ENCODE assay signal across 16 cellular contexts in genomic region chr3:193998628-193999027, GRCh38.
A peak's percentile ranks its signal among the peaks of the same experiment; 100 is the strongest.
DNase-seq lines count a peak whose midpoint lies in the region; ATAC-seq, FAIRE-seq and TF ChIP-seq lines count a peak whose summit lies in the region.
"Had no signal": no experiment of that assay in that cellular context is flagged by ENCODE, and none has a peak within 500 bp of the region (broad histone marks: within the 10 kb centered on the region; RNA-seq: fewer than 3 reads in every experiment).

No MANE protein-coding gene starts in this region.

- H3K36me3 ChIP-seq in Panc1 (ENCODE audit: control insufficient read depth, insufficient read depth, low read length) (no peaks in the 10 kb centered on the region), lower lobe of right lung (no peaks in the 10 kb centered on the region), prostate gland (no peaks in the 10 kb centered on the region), upper lobe of left lung (no peaks in the 10 kb centered on the region)
- H3K36me3 ChIP-seq: BE2C had no signal

- POLR2A ChIA-PET in Panc1 (lab: Charles Lee), result interaction anchor here (0.6 kb wide), 1 partner anchor 287 kb away, joined by 4 read pairs; no protein-coding TSS in a partner anchor

- WGBS in prostate gland, result 93% methylated on average over 9 of the region's 9 CpGs
- 74 to 86% methylated on average over 9 of the region's 9 CpGs for WGBS in upper lobe of left lung, 2 donors

- peak overlapping the region; percentile 46; the same call in 1 of the 2 replicates for H3K27ac ChIP-seq in Panc1 (ENCODE audit: low read length)
- peak overlapping the region; percentile 20 for H3K27ac ChIP-seq in lower lobe of right lung
- peak overlapping the region; percentile 46 to 70 for H3K27ac ChIP-seq in prostate gland
- H3K27ac ChIP-seq in upper lobe of left lung, result peak overlapping the region in 3 of 4 donors; percentile 36 to 75 (median 48)
- H3K27ac ChIP-seq: A549, GM23248 had no signal

- ATAC-seq in Panc1 (no peak), lower lobe of right lung (no peak), upper lobe of left lung (ENCODE audit: low FRiP score in 2 of 2) (no peak), HG03521 (IDR thresholded peaks at IDR 0.05; ENCODE audit: unreplicated experiment) (no peak), GM19452 (IDR thresholded peaks at IDR 0.05; ENCODE audit: unreplicated experiment) (no peak)
- ATAC-seq: A549, GM12878 had no signal

- H3K4me1 ChIP-seq in Panc1 (ENCODE audit: control insufficient read depth, insufficient read depth, low read length) (peaks cover 20% of the 10 kb centered on the region), lower lobe of right lung (peaks cover 39% of the 10 kb centered on the region), prostate gland (replicated peaks) (peaks cover 3% of the 10 kb centered on the region), upper lobe of left lung (peaks cover 13 to 36% (median 27%) of the 10 kb centered on the region in 4 donors)

- no peak overlapping the region for H3K4me3 ChIP-seq in Panc1 (ENCODE audit: low read depth in 2 of 2, low read length in 2 of 2)
- H3K4me3 ChIP-seq in lower lobe of right lung, result no peak overlapping the region
- H3K4me3 ChIP-seq in prostate gland, result no peak overlapping the region
- H3K4me3 ChIP-seq in upper lobe of left lung, result no peak overlapping the region
- H3K4me3 ChIP-seq: A549, GM12878, GM23248 had no signal

- H3K9me3 ChIP-seq in Panc1 (ENCODE audit: control insufficient read depth, insufficient read depth, low read depth, low read length) (no peaks in the 10 kb centered on the region), lower lobe of right lung (no peaks in the 10 kb centered on the region), prostate gland (no peaks in the 10 kb centered on the region), upper lobe of left lung (no peaks in the 10 kb centered on the region)
- H3K9me3 ChIP-seq: BE2C, Caco-2 had no signal

- no TSS peak for BruUV-seq in Panc1 (replicated peaks; lab: Mats Ljungman, UMichigan)

- FAIRE-seq in H54 (lab: Jason Lieb, UNC), result no peak
- FAIRE-seq: A549, GM12878, GM18507 had no signal

- intact Hi-C loops in Panc1 (cut with micrococcal nuclease; ENCODE audit: unreplicated experiment) (no loop called here), lower lobe of right lung (cut with DNase I) (no loop called here), prostate gland (cut with DNase I) (no loop called here)

- CTCF ChIA-PET in Panc1 (lab: Charles Lee), result no interaction called here

- H3K27me3 ChIP-seq in Panc1 (ENCODE audit: control insufficient read depth, insufficient read depth, low read length) (no peaks in the 10 kb centered on the region), lower lobe of right lung (ENCODE audit: low read depth) (no peaks in the 10 kb centered on the region), prostate gland (replicated peaks; ENCODE audit: insufficient read depth) (no peaks in the 10 kb centered on the region), upper lobe of left lung (no peaks in the 10 kb centered on the region)
- H3K27me3 ChIP-seq: BE2C had no signal

- TF ChIP-seq CTCF in Panc1 (IDR thresholded peaks at IDR 0.05), result no peak
- no peak for TF ChIP-seq CTCF in lower lobe of right lung (IDR thresholded peaks at IDR 0.05)
- TF ChIP-seq CTCF in prostate gland (IDR thresholded peaks at IDR 0.05), result no peak
- TF ChIP-seq CTCF in upper lobe of left lung (IDR thresholded peaks at IDR 0.05), result no peak

- DNase-seq in Panc1 (ENCODE audit: low read depth, low spot score) (no peak), lower lobe of right lung (no peak), prostate gland (ENCODE audit: low spot score) (no peak), upper lobe of left lung (no peak), H54 (ENCODE audit: insufficient read length, low spot score) (no peak)
- DNase-seq in activated effector memory CD4-positive, alpha-beta T cell treated with Interleukin-2 at 50 U/mL for 16 hours, result no peak
- DNase-seq: BE2C; Caco-2; CD8-positive, alpha-beta memory T cell; GM23248; H9 had no signal

- no peak for TF ChIP-seq EP300 in upper lobe of left lung (IDR thresholded peaks at IDR 0.05)

- in situ Hi-C loops in Panc1 (cut with HindIII; ENCODE audit: low pct_unique_long_range_greater_than_20kb, low sequenced_read_pairs), result no loop called here

- TF ChIP-seq POLR2A in prostate gland (IDR thresholded peaks at IDR 0.05), result no peak
- TF ChIP-seq POLR2A in upper lobe of left lung (IDR thresholded peaks at IDR 0.05), result no peak
- no peak for TF ChIP-seq POLR2A in H54 (IDR thresholded peaks at IDR 0.05; ENCODE audit: low read depth, low read length)
